In genomic region chr1:145992958-145993617, GRCh38 we compare ENCODE assay signal across 9 cellular contexts. TPM values are rescaled to one million over a fixed set of nuclear protein-coding genes. Genes with fewer than 3 reads are reported as not detected.
DNase-seq lines count a peak whose midpoint lies in the region; ATAC-seq and TF ChIP-seq lines count a peak whose summit lies in the region.
"Had no signal": no experiment of that assay in that cellular context is flagged by ENCODE, and none has a peak within 500 bp of the region (broad histone marks: within the 10 kb centered on the region; RNA-seq: fewer than 3 reads in every experiment).

No MANE protein-coding gene starts in this region.

- no peaks in the 10 kb centered on the region for H3K27me3 ChIP-seq in BLaER1 treated with 17β-estradiol and CSF1 and Interleukin-3, amounts not matched to agents 10 nM and 100 nM
- H3K27me3 ChIP-seq in RWPE2 (ENCODE audit: insufficient read depth, poor library complexity, severe bottlenecking) (no peaks in the 10 kb centered on the region), esophagus (ENCODE audit: control insufficient read depth in 1 of 2, insufficient read depth in 2 of 2, low read length in 2 of 2) (no peaks in the 10 kb centered on the region), ovary (no peaks in the 10 kb centered on the region)

- peaks cover 38 to 67% (median 47%) of the 10 kb centered on the region in 10 experiments for H3K4me1 ChIP-seq in BLaER1 treated with 17β-estradiol and CSF1 and Interleukin-3, amounts not matched to agents 10 nM and 100 nM
- H3K4me1 ChIP-seq in RWPE2 (ENCODE audit: insufficient read depth, poor library complexity, severe bottlenecking) (peaks cover 20% of the 10 kb centered on the region), esophagus (ENCODE audit: control insufficient read depth in 2 of 2, insufficient read depth in 2 of 2, low read length in 1 of 2) (peaks cover 0 to 2% of the 10 kb centered on the region in 2 donors), ovary (ENCODE audit: insufficient read depth) (peaks cover 8% of the 10 kb centered on the region)

- H3K27ac ChIP-seq in BLaER1 treated with 17β-estradiol and CSF1 and Interleukin-3, amounts not matched to agents 10 nM and 100 nM = peak overlapping the region in 3 of 11 experiments; percentile 22 to 43 (median 24); a peak in 4 of 22 replicates
- H3K27ac ChIP-seq in RWPE2 (ENCODE audit: poor library complexity, severe bottlenecking) (peak overlapping the region; percentile 91), esophagus (ENCODE audit: low read depth in 2 of 2, low read length in 1 of 2) (peak overlapping the region; percentile 70 to 76), ovary (peak overlapping the region in 1 of 2 donors; percentile 12)

- H3K9ac ChIP-seq in BLaER1 treated with 17β-estradiol and CSF1 and Interleukin-3, amounts not matched to agents 10 nM and 100 nM = peak overlapping the region; percentile 1 to 95 (median 89); a peak in 12 of 22 replicates

- H3K4me2 ChIP-seq in BLaER1 treated with 17β-estradiol and CSF1 and Interleukin-3, amounts not matched to agents 10 nM and 100 nM = peak overlapping the region; percentile 84 to 98 (median 94)

- H3K36me3 ChIP-seq in BLaER1 treated with 17β-estradiol and CSF1 and Interleukin-3, amounts not matched to agents 10 nM and 100 nM = peaks cover 29 to 41% (median 35%) of the 10 kb centered on the region in 11 experiments
- H3K36me3 ChIP-seq in RWPE2 (ENCODE audit: low read depth) (peaks cover 43% of the 10 kb centered on the region), esophagus (ENCODE audit: control insufficient read depth in 2 of 2, insufficient read depth in 2 of 2, low read length in 1 of 2) (peaks cover 11 to 13% of the 10 kb centered on the region in 2 donors), ovary (peaks cover 4% of the 10 kb centered on the region)

- in situ Hi-C loops in KBM-7 (cut with MboI; ENCODE audit: low pct_unique_long_range_greater_than_20kb, low sequenced_read_pairs) = no loop called here

- ATAC-seq in RWPE2 (ENCODE audit: low read depth) (no peak), HG03432 (IDR thresholded peaks at IDR 0.05; ENCODE audit: unreplicated experiment) (no peak)

- no peak for TF ChIP-seq CTCF in RWPE2 (IDR thresholded peaks at IDR 0.05; ENCODE audit: poor library complexity, severe bottlenecking)
- no peak for TF ChIP-seq CTCF in ovary (IDR thresholded peaks at IDR 0.05)

- WGBS in esophagus, 2 donors = 34 to 37% methylated on average over 5 of the region's 5 CpGs
- WGBS in ovary, 3 donors = 67 to 75% (median 69%) methylated on average over 5 of the region's 5 CpGs

- no peak for TF ChIP-seq POLR2A in ovary (IDR thresholded peaks at IDR 0.05)

- H3K9me3 ChIP-seq in BLaER1 treated with 17β-estradiol and CSF1 and Interleukin-3, amounts not matched to agents 10 nM and 100 nM (replicated peaks in 1 of 11) = no peaks in the 10 kb centered on the region
- H3K9me3 ChIP-seq in RWPE2 (ENCODE audit: severe bottlenecking) = no peaks in the 10 kb centered on the region
- no peaks in the 10 kb centered on the region for H3K9me3 ChIP-seq in esophagus (ENCODE audit: control insufficient read depth in 2 of 2, insufficient read depth in 1 of 2, low read depth in 1 of 2, low read length in 1 of 2)
- H3K9me3 ChIP-seq in ovary = no peaks in the 10 kb centered on the region

- H4K20me1 ChIP-seq in BLaER1 treated with 17β-estradiol and CSF1 and Interleukin-3, amounts not matched to agents 10 nM and 100 nM = peaks cover 28 to 57% (median 37%) of the 10 kb centered on the region in 11 experiments

- intact Hi-C loops in ovary (cut with DNase I) = no loop called here

- no peak for TF ChIP-seq EP300 in ovary (IDR thresholded peaks at IDR 0.05)

- DNase-seq in RWPE2 (ENCODE audit: low spot score) (no peak), ovary (no peak), SHP77 (lab: John Stamatoyannopoulos, UW) (no peak), KBM-7 (no peak), hepatic stellate cell (ENCODE audit: low spot score) (no peak)
- DNase-seq: NCI-H1694 treated with DMSO at 0.1 percent for 48 hours had no signal

- peak overlapping the region; percentile 85 to 99 (median 90) for H3K4me3 ChIP-seq in BLaER1 treated with 17β-estradiol and CSF1 and Interleukin-3, amounts not matched to agents 10 nM and 100 nM
- H3K4me3 ChIP-seq in RWPE2 (ENCODE audit: severe bottlenecking) (no peak overlapping the region), esophagus (ENCODE audit: low read depth in 1 of 2, low read length in 2 of 2) (peak overlapping the region; percentile 82 to 88), ovary (peak overlapping the region; percentile 83)

RNA-seq across cellular contexts. Expression of gene TXNIP, which starts 3.3 kb away (rescaled TPM):
- 100 to 1,000 TPM in 1 of 2 donors, 10 to 100 TPM in 1; 77.5 to 235 TPM for polyA plus RNA-seq in esophagus
- 1,000 to 10,000 TPM in 1 of 7 donors, 100 to 1,000 TPM in 6; 335 to 1,406 (median 617) TPM for total RNA-seq in ovary
- 1,000 to 10,000 TPM in 1 of 2 donors, 100 to 1,000 TPM in 1; 570 to 1,154 TPM for polyA plus RNA-seq in ovary

RNA-seq across cellular contexts. Expression of gene HJV, which starts 28.4 kb away (rescaled TPM):
- not detected for polyA plus RNA-seq in esophagus
- total RNA-seq in ovary = not detected
- not detected for polyA plus RNA-seq in ovary

RNA-seq across cellular contexts. Expression of gene POLR3GL, which starts 28.6 kb away (rescaled TPM):
- polyA plus RNA-seq in esophagus (10 to 100 TPM; 12.8 to 13.7 TPM), ovary (10 to 100 TPM; 40.6 to 51.4 TPM)
- 10 to 100 TPM; 16.7 to 27.9 (median 23.4) TPM for total RNA-seq in ovary

RNA-seq across cellular contexts. Expression of gene ANKRD34A, which starts 28.7 kb away (rescaled TPM):
- polyA plus RNA-seq in esophagus = under 1 TPM; 0.27 to 0.47 TPM
- 1 to 10 TPM in 6 of 7 donors, under 1 TPM in 1; 0.48 to 5.2 (median 3.1) TPM for total RNA-seq in ovary
- under 1 TPM; 0.50 to 0.62 TPM for polyA plus RNA-seq in ovary

RNA-seq across cellular contexts. Expression of gene LIX1L, which starts 35.3 kb away (rescaled TPM):
- polyA plus RNA-seq in esophagus (1 to 10 TPM; 2.1 to 2.9 TPM), ovary (10 to 100 TPM; 28.7 to 52.6 TPM)
- 100 to 1,000 TPM in 1 of 7 donors, 10 to 100 TPM in 6; 37.9 to 102 (median 73.9) TPM for total RNA-seq in ovary
